ENCODE assay signal across 8 cellular contexts in genomic region chr7:44634187-44634838, GRCh38. TPM values are rescaled to one million over a fixed set of nuclear protein-coding genes. Genes with fewer than 3 reads are reported as not detected.
DNase-seq lines count a peak whose midpoint lies in the region; ATAC-seq and TF ChIP-seq lines count a peak whose summit lies in the region.

No MANE protein-coding gene starts in this region.

- in situ Hi-C loops in GM18951 (cut with MboI; ENCODE audit: low sequenced_read_pairs, unreplicated experiment) = no loop called here

- ATAC-seq in PC-3 (no peak), GM21367 (IDR thresholded peaks at IDR 0.05; ENCODE audit: unreplicated experiment) (no peak)

- H2BK5ac ChIP-seq in trophoblast cell (ENCODE audit: low read depth, low read length, poor library complexity) = no peak overlapping the region

- peak overlapping the region; percentile 86 for H3K9ac ChIP-seq in PC-3 (ENCODE audit: low read length)
- H3K9ac ChIP-seq in skeletal muscle tissue (ENCODE audit: low read depth in 1 of 3, low read length in 3 of 3) = peak overlapping the region in 2 of 3 donors; percentile 34 to 35
- H3K9ac ChIP-seq in trophoblast cell (ENCODE audit: low read length) = no peak overlapping the region

- POLR2A ChIA-PET in PC-3 (lab: Charles Lee; ENCODE audit: unreplicated experiment) = interaction anchor here (0.5 to 1.2 kb wide), 3 partner anchors 11 to 60 kb away, joined by 3 to 8 read pairs (median 4); partner anchors contain the start of genes DDX56 and OGDH

- H3K4ac ChIP-seq in trophoblast cell (ENCODE audit: low read depth, low read length) = no peak overlapping the region

- TF ChIP-seq POLR2A in GM18951 (IDR thresholded peaks at IDR 0.05; ENCODE audit: extremely low read depth, insufficient read depth, insufficient read length) (peak; percentile 2), erythroblast (IDR thresholded peaks at IDR 0.05; ENCODE audit: low read length) (peak; percentile 59)

- H3K79me2 ChIP-seq in PC-3 (ENCODE audit: low read length) (peaks cover 45% of the 10 kb centered on the region), trophoblast cell (ENCODE audit: control insufficient read depth, insufficient read depth, low read length, poor library complexity) (peaks cover 3% of the 10 kb centered on the region)

- no peak overlapping the region for H2AK5ac ChIP-seq in trophoblast cell (ENCODE audit: low read length)

- intact Hi-C loops in PC-3 (cut with micrococcal nuclease) = loop anchor here (1.0 to 10.0 kb wide), 3 partner anchors 28 to 163 kb away; partner anchors contain the start of genes OGDH and PPIA

- no peak overlapping the region for H4K12ac ChIP-seq in trophoblast cell (ENCODE audit: low read depth, low read length)

- H3K4me1 ChIP-seq in PC-3 (ENCODE audit: insufficient read depth, low read length) (peaks cover 66% of the 10 kb centered on the region), skeletal muscle tissue (ENCODE audit: control insufficient read depth in 3 of 3, insufficient read depth in 3 of 3, low read length in 3 of 3) (peaks cover 77 to 92% (median 77%) of the 10 kb centered on the region in 3 donors), trophoblast cell (ENCODE audit: control insufficient read depth in 1 of 2, insufficient read depth in 2 of 2, low read length in 2 of 2) (peaks cover 9 to 12% of the 10 kb centered on the region in 2 experiments)

- H3K4me2 ChIP-seq in PC-3 (ENCODE audit: low read length) (peak overlapping the region; percentile 37), trophoblast cell (ENCODE audit: low read length) (no peak overlapping the region)

- H4K91ac ChIP-seq in trophoblast cell (ENCODE audit: low read depth, low read length) = no peak overlapping the region

- H3K14ac ChIP-seq in trophoblast cell (ENCODE audit: low read length) = no peak overlapping the region

- H3K9me3 ChIP-seq in PC-3 (ENCODE audit: low read length) (no peaks in the 10 kb centered on the region), skeletal muscle tissue (ENCODE audit: control insufficient read depth in 3 of 3, low read length in 3 of 3) (no peaks in the 10 kb centered on the region), trophoblast cell (ENCODE audit: insufficient read depth, low read depth, low read length) (no peaks in the 10 kb centered on the region)

- H3K9me2 ChIP-seq in PC-3 (replicated peaks; ENCODE audit: low read length) = no peaks in the 10 kb centered on the region

- H3K27me3 ChIP-seq in PC-3 (ENCODE audit: low read length) (no peaks in the 10 kb centered on the region), skeletal muscle tissue (ENCODE audit: control insufficient read depth in 3 of 3, insufficient read depth in 3 of 3, low read length in 3 of 3) (no peaks in the 10 kb centered on the region), trophoblast cell (ENCODE audit: insufficient read depth, low read length) (no peaks in the 10 kb centered on the region)

- H3K4me3 ChIP-seq in PC-3 (ENCODE audit: low read length) (no peak overlapping the region), skeletal muscle tissue (ENCODE audit: low read length in 3 of 3) (peak overlapping the region in 2 of 3 donors; percentile 41 to 42), trophoblast cell (ENCODE audit: low read depth, low read length) (no peak overlapping the region)

- H2BK12ac ChIP-seq in trophoblast cell (ENCODE audit: low read length) = no peak overlapping the region

- H4K8ac ChIP-seq in trophoblast cell (ENCODE audit: low read depth, low read length) = no peak overlapping the region

- no peak for TF ChIP-seq CTCF in PC-3 (conservative IDR thresholded peaks at IDR 0.05; ENCODE audit: low read depth, low read length)

- H3K27ac ChIP-seq in PC-3 (ENCODE audit: low read length) (peak overlapping the region; percentile 98), skeletal muscle tissue (ENCODE audit: low read depth, low read length) (peak overlapping the region; percentile 73), trophoblast cell (ENCODE audit: low read depth, low read length) (no peak overlapping the region)

- H2AFZ ChIP-seq in PC-3 (ENCODE audit: low read length) (no peak overlapping the region), trophoblast cell (ENCODE audit: insufficient read depth, low read length, poor library complexity) (no peak overlapping the region)

- TSS peak; percentile 16 for BruUV-seq in PC-3 (replicated peaks; lab: Mats Ljungman, UMichigan)

- H3K23ac ChIP-seq in trophoblast cell (ENCODE audit: low read length) = no peak overlapping the region

- H3K36me3 ChIP-seq in PC-3 (ENCODE audit: low read depth, low read length) (peaks cover 4% of the 10 kb centered on the region; the same call in 1 of the 2 replicates), skeletal muscle tissue (ENCODE audit: control insufficient read depth in 3 of 3, insufficient read depth in 3 of 3, low read length in 3 of 3) (peaks cover 0 to 7% (median 3%) of the 10 kb centered on the region in 3 donors), trophoblast cell (ENCODE audit: control insufficient read depth in 1 of 2, insufficient read depth in 2 of 2, low read length in 2 of 2) (peaks cover 20 to 28% of the 10 kb centered on the region in 2 experiments)

- peaks cover 7% of the 10 kb centered on the region for H3K79me1 ChIP-seq in trophoblast cell (ENCODE audit: low read length)

- H4K20me1 ChIP-seq in PC-3 (ENCODE audit: low read length) = no peaks in the 10 kb centered on the region

- H2BK120ac ChIP-seq in trophoblast cell (ENCODE audit: insufficient read depth, low read length, poor library complexity) = no peak overlapping the region

- DNase-seq in PC-3 (no peak), erythroblast (lab: John Stamatoyannopoulos, UW) (peak; percentile 46 to 66), Ammon's horn (ENCODE audit: low spot score) (no peak), trophoblast cell (no peak), activated T-cell treated with anti-CD3 and anti-CD28 coated beads for 4 hours (no peak)

- H3K18ac ChIP-seq in trophoblast cell (ENCODE audit: low read length) = no peak overlapping the region

- H3F3A ChIP-seq in PC-3 (ENCODE audit: low read length, unreplicated experiment) = peaks cover 5% of the 10 kb centered on the region

- WGBS in trophoblast cell (ENCODE audit: extremely low coverage, insufficient coverage, insufficient read length) = no CpG with 5 or more reads among the region's 5 CpGs

- CTCF ChIA-PET in PC-3 (lab: Charles Lee) = interaction anchor here (0.7 kb wide), 1 partner anchor 101 kb away, joined by 4 read pairs; no protein-coding TSS in a partner anchor

RNA-seq across cellular contexts. Expression of gene OGDH, which starts 27.9 kb away (rescaled TPM):
- total RNA-seq in PC-3 (2014; rRNA removed) = 66.2 and 67.2 TPM in 2 replicates
- 70.5 TPM for total RNA-seq in skeletal muscle tissue
- 61.6 and 62.5 TPM in 2 replicates for polyA plus RNA-seq in trophoblast cell (2013)

RNA-seq across cellular contexts. Expression of gene TMED4, which starts 52.3 kb away (rescaled TPM):
- total RNA-seq in PC-3 (2014; rRNA removed) (70.6 and 80.0 TPM in 2 replicates), skeletal muscle tissue (107 TPM)
- polyA plus RNA-seq in trophoblast cell (2013) = 48.8 and 49.9 TPM in 2 replicates

Comparison
In these comparisons a context has a peak if more than half of its experiments do, and no peak if none do; other contexts are left out.
1. DNase-seq: peak in erythroblast (2 of 2); none in PC-3 (single experiment), Ammon's horn (single experiment), trophoblast cell (0 of 2) and activated T-cell treated with anti-CD3 and anti-CD28 coated beads for 4 hours (single experiment).
2. H3K4me3 ChIP-seq: peak in skeletal muscle tissue (2 of 3); none in PC-3 (single experiment) and trophoblast cell (single experiment).